In genomic region chr2:203548887-203549286, GRCh38 we compare ENCODE assay signal across 22 cellular contexts.
"Had no signal": no experiment of that assay in that cellular context is flagged by ENCODE, and none has a peak within 500 bp of the region (broad histone marks: within the 10 kb centered on the region; RNA-seq: fewer than 3 reads in every experiment).

No MANE protein-coding gene starts in this region.

- H3K4me3 ChIP-seq: MG63, PC-9, Peyer's patch, SJCRH30 had no signal

- ATAC-seq: Right ventricle myocardium inferior had no signal

- H3K36me3 ChIP-seq: MG63, Peyer's patch, SJCRH30 had no signal

- H2AFZ ChIP-seq: PC-9 had no signal

- H3K9me3 ChIP-seq: MG63, Peyer's patch, SJCRH30 had no signal

- H3K4me2 ChIP-seq: PC-9 had no signal

- DNase-seq: Karpas-422; KG1; MG63; NCI-H1092 treated with DMSO at 0.1 percent for 48 hours; NCI-H1436; NCI-H187; NCI-H2029; NCI-H2081 treated with DMSO at 0.1 percent for 48 hours; NCI-H2171; NCI-H226; NCI-H446; NCI-H510A; NCI-H524 treated with DMSO at 0.1 percent for 48 hours; NCI-H69; NCI-H774; NK-92 treated with Interleukin-12 subunit alpha and Interleukin-12 subunit beta, amount 100 ng/mL, for 24 hours; OCI-M1; PC-9; Peyer's patch; SHP77 treated with DMSO at 0.1 percent for 48 hours; SJCRH30 had no signal

- H3K27ac ChIP-seq: PC-9, Peyer's patch, SJCRH30 had no signal

- H3K4me1 ChIP-seq: Peyer's patch, SJCRH30 had no signal

- H3K27me3 ChIP-seq: MG63, Peyer's patch, SJCRH30 had no signal
